In genomic region chr17:32265896-32266388, GRCh38 we compare ENCODE assay signal across 8 cellular contexts. TPM values are rescaled to one million over a fixed set of nuclear protein-coding genes. Genes with fewer than 3 reads are reported as not detected.
DNase-seq lines count a peak whose midpoint lies in the region; ATAC-seq and TF ChIP-seq lines count a peak whose summit lies in the region.

No MANE protein-coding gene starts in this region.

- TF ChIP-seq CTCF in kidney epithelial cell (IDR thresholded peaks at IDR 0.05; ENCODE audit: insufficient read depth, low read length, poor library complexity, severe bottlenecking) (no peak), testis (IDR thresholded peaks at IDR 0.05) (no peak)

- WGBS in testis, 2 donors, result 0% methylated on average over 10 of the region's 81 CpGs; no CpG with 5 or more reads in 1 of the 2 donors

- no peaks in the 10 kb centered on the region for H3K9me3 ChIP-seq in testis

- CTCF ChIA-PET in activated CD4-positive, alpha-beta T cell treated with anti-CD3 and anti-CD28 coated beads for 36 hours (lab: Charles Lee), result no interaction called here
- CTCF ChIA-PET in activated CD4-positive, alpha-beta T cell treated with anti-CD3 and anti-CD28 coated beads, Interleukin-2, amount 10 ng/mL, durations not matched to agents 7 days and 5 days (lab: Charles Lee), result no interaction called here

- H3K4me1 ChIP-seq in testis, result peaks cover 10% of the 10 kb centered on the region

- POLR2A ChIA-PET in activated CD4-positive, alpha-beta T cell treated with anti-CD3 and anti-CD28 coated beads for 36 hours (lab: Charles Lee), result no interaction called here
- POLR2A ChIA-PET in activated CD4-positive, alpha-beta T cell treated with anti-CD3 and anti-CD28 coated beads, Interleukin-2, amount 10 ng/mL, durations not matched to agents 7 days and 5 days (lab: Charles Lee), result no interaction called here
- POLR2A ChIA-PET in activated naive CD8-positive, alpha-beta T cell treated with anti-CD3 and anti-CD28 coated beads, Interleukin-2, amount 10 ng/mL, durations not matched to agents 7 days and 5 days (lab: Charles Lee), result no interaction called here

- H3K9me3 Mint-ChIP-seq in activated CD4-positive, alpha-beta T cell treated with anti-CD3 and anti-CD28 coated beads for 36 hours (ENCODE audit: low read depth), result no peaks in the 10 kb centered on the region
- no peaks in the 10 kb centered on the region for H3K9me3 Mint-ChIP-seq in activated CD4-positive, alpha-beta T cell treated with anti-CD3 and anti-CD28 coated beads, Interleukin-2, amount 10 ng/mL, durations not matched to agents 7 days and 5 days
- H3K9me3 Mint-ChIP-seq in activated naive CD8-positive, alpha-beta T cell treated with anti-CD3 and anti-CD28 coated beads, Interleukin-2, amount 10 ng/mL, durations not matched to agents 7 days and 5 days, result no peaks in the 10 kb centered on the region

- peak overlapping the region; percentile 29 for H3K4me3 ChIP-seq in kidney epithelial cell (ENCODE audit: low read depth, low read length)
- peak overlapping the region; percentile 44 to 65 for H3K4me3 ChIP-seq in testis

- H3K27me3 ChIP-seq in kidney epithelial cell (ENCODE audit: control insufficient read depth, insufficient read depth, low read length) (peaks cover 62% of the 10 kb centered on the region), testis (no peaks in the 10 kb centered on the region)

- intact Hi-C loops in activated CD4-positive, alpha-beta T cell treated with anti-CD3 and anti-CD28 coated beads for 36 hours (cut with DNase I, micrococcal nuclease), result loop anchor here in 1 of 2 experiments (5.0 kb wide), 1 partner anchor 51 kb away; no protein-coding TSS in a partner anchor
- intact Hi-C loops in testis (cut with DNase I; ENCODE audit: low total_unique reads), result no loop called here

- no peak overlapping the region for H3K27ac Mint-ChIP-seq in activated CD4-positive, alpha-beta T cell treated with anti-CD3 and anti-CD28 coated beads for 36 hours
- no peak overlapping the region for H3K27ac Mint-ChIP-seq in activated CD4-positive, alpha-beta T cell treated with anti-CD3 and anti-CD28 coated beads, Interleukin-2, amount 10 ng/mL, durations not matched to agents 7 days and 5 days
- H3K27ac Mint-ChIP-seq in activated naive CD8-positive, alpha-beta T cell treated with anti-CD3 and anti-CD28 coated beads, Interleukin-2, amount 10 ng/mL, durations not matched to agents 7 days and 5 days, result no peak overlapping the region

- peak; percentile 7 for ATAC-seq in activated CD4-positive, alpha-beta T cell treated with anti-CD3 and anti-CD28 coated beads for 36 hours
- peak; percentile 13 for ATAC-seq in activated naive CD8-positive, alpha-beta T cell treated with anti-CD3 and anti-CD28 coated beads, Interleukin-2, amount 10 ng/mL, durations not matched to agents 7 days and 5 days (ENCODE audit: low read depth)
- no peak for ATAC-seq in HG02852 (IDR thresholded peaks at IDR 0.05; ENCODE audit: unreplicated experiment)

- no peak overlapping the region for H3K27ac ChIP-seq in testis

- H3K36me3 Mint-ChIP-seq in activated CD4-positive, alpha-beta T cell treated with anti-CD3 and anti-CD28 coated beads for 36 hours (ENCODE audit: low read depth), result no peaks in the 10 kb centered on the region
- H3K36me3 Mint-ChIP-seq in activated CD4-positive, alpha-beta T cell treated with anti-CD3 and anti-CD28 coated beads, Interleukin-2, amount 10 ng/mL, durations not matched to agents 7 days and 5 days (ENCODE audit: low read depth), result peaks cover 1% of the 10 kb centered on the region
- no peaks in the 10 kb centered on the region for H3K36me3 Mint-ChIP-seq in activated naive CD8-positive, alpha-beta T cell treated with anti-CD3 and anti-CD28 coated beads, Interleukin-2, amount 10 ng/mL, durations not matched to agents 7 days and 5 days

- TF ChIP-seq POLR2A in testis (IDR thresholded peaks at IDR 0.05), result no peak

- no peak overlapping the region for H3K4me3 Mint-ChIP-seq in activated CD4-positive, alpha-beta T cell treated with anti-CD3 and anti-CD28 coated beads for 36 hours
- no peak overlapping the region for H3K4me3 Mint-ChIP-seq in activated CD4-positive, alpha-beta T cell treated with anti-CD3 and anti-CD28 coated beads, Interleukin-2, amount 10 ng/mL, durations not matched to agents 7 days and 5 days
- no peak overlapping the region for H3K4me3 Mint-ChIP-seq in activated naive CD8-positive, alpha-beta T cell treated with anti-CD3 and anti-CD28 coated beads, Interleukin-2, amount 10 ng/mL, durations not matched to agents 7 days and 5 days

- DNase-seq in activated CD4-positive, alpha-beta T cell treated with anti-CD3 and anti-CD28 coated beads for 36 hours, result no peak
- no peak for DNase-seq in activated CD4-positive, alpha-beta T cell treated with anti-CD3 and anti-CD28 coated beads, Interleukin-2, amount 10 ng/mL, durations not matched to agents 7 days and 5 days
- DNase-seq in activated naive CD8-positive, alpha-beta T cell treated with anti-CD3 and anti-CD28 coated beads, Interleukin-2, amount 10 ng/mL, durations not matched to agents 7 days and 5 days, result peak; percentile 43
- DNase-seq in kidney epithelial cell (ENCODE audit: low read depth) (no peak), testis (no peak), NCI-H510A treated with DMSO at 0.1 percent for 48 hours (lab: John Stamatoyannopoulos, UW) (no peak)
- no peak for DNase-seq in stimulated activated CD4-positive, alpha-beta T cell treated with anti-CD3 and anti-CD28 coated beads, Interleukin-12 subunit alpha, Interleukin-12 subunit beta, amount 100 ng/mL, for 4 hours

- H3K4me1 Mint-ChIP-seq in activated CD4-positive, alpha-beta T cell treated with anti-CD3 and anti-CD28 coated beads for 36 hours, result peaks cover 8% of the 10 kb centered on the region
- H3K4me1 Mint-ChIP-seq in activated CD4-positive, alpha-beta T cell treated with anti-CD3 and anti-CD28 coated beads, Interleukin-2, amount 10 ng/mL, durations not matched to agents 7 days and 5 days, result peaks cover 9% of the 10 kb centered on the region
- H3K4me1 Mint-ChIP-seq in activated naive CD8-positive, alpha-beta T cell treated with anti-CD3 and anti-CD28 coated beads, Interleukin-2, amount 10 ng/mL, durations not matched to agents 7 days and 5 days, result peaks cover 9% of the 10 kb centered on the region

- H3K36me3 ChIP-seq in kidney epithelial cell (ENCODE audit: control insufficient read depth, insufficient read depth, low read length) (no peaks in the 10 kb centered on the region), testis (ENCODE audit: low read depth, missing control alignments) (no peaks in the 10 kb centered on the region)

- H3K27me3 Mint-ChIP-seq in activated CD4-positive, alpha-beta T cell treated with anti-CD3 and anti-CD28 coated beads for 36 hours, result peaks cover 61% of the 10 kb centered on the region
- H3K27me3 Mint-ChIP-seq in activated CD4-positive, alpha-beta T cell treated with anti-CD3 and anti-CD28 coated beads, Interleukin-2, amount 10 ng/mL, durations not matched to agents 7 days and 5 days, result peaks cover 79% of the 10 kb centered on the region
- peaks cover 78% of the 10 kb centered on the region for H3K27me3 Mint-ChIP-seq in activated naive CD8-positive, alpha-beta T cell treated with anti-CD3 and anti-CD28 coated beads, Interleukin-2, amount 10 ng/mL, durations not matched to agents 7 days and 5 days

RNA-seq across cellular contexts. Expression of gene RHBDL3, which starts 0.3 kb away (rescaled TPM):
- under 1 TPM in 1 of 2 experiments, not detected in 1; 0.09 TPM for total RNA-seq in activated CD4-positive, alpha-beta T cell treated with anti-CD3 and anti-CD28 coated beads for 36 hours
- under 1 TPM; 0.67 to 0.69 TPM for total RNA-seq in activated CD4-positive, alpha-beta T cell treated with anti-CD3 and anti-CD28 coated beads, Interleukin-2, amount 10 ng/mL, durations not matched to agents 7 days and 5 days
- total RNA-seq in activated naive CD8-positive, alpha-beta T cell treated with anti-CD3 and anti-CD28 coated beads, Interleukin-2, amount 10 ng/mL, durations not matched to agents 7 days and 5 days, result under 1 TPM; 0.72 to 0.88 TPM
- total RNA-seq in kidney epithelial cell (not detected in 2 replicates), testis (1 to 10 TPM; 4.1 to 4.5 TPM)
- polyA plus RNA-seq in testis (ENCODE audit: insufficient read depth, low read depth, low replicate concordance), result 3.5 TPM
